Comparison of ENCODE assay signal across 1 cellular context in the genomic region with DNA sequence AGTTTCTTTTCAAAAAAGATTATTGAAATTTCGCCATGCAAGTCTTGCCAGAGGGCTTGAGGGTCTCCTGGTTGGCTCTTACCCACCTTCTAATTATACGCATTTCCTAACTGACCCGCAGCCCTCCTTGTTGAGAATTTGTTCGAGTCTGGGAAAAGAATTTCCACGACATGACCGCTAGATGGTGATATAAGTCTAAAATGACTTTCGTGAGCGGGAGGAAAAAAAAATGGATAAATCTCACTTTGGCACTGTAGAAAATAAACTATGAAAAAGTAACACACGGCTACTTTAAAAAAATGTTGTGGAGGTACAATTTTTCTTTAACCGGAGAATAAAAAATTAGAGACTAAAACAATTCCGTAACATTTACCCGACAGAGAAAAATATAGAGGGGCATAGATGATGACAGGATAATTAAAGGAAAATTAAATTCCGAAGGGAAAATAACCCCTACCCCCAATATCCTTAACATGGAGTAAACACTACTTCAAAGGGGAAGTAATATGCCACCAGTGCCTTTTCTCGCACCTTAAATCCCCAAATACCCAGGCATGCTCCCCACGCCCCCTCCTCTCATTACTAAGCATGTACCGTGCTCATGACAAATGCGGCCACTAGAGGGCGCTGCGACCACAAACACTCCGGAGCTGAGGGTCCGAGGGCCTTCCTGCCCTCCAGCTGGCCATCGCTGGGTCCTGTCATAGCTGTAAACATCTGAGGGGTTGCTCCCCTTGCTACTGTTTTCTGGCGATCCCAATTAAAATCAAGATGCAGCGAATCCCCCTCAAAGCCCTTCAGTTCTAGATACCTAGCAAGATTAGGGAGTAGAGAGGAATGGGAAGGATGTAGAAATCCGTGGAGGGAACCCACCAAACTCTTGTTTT.
TF ChIP-seq lines count a peak whose summit lies in the region.

No MANE protein-coding gene starts in this region.

TF ChIP-seq in HEK293, 187 proteins besides CTCF, POLR2A, EP300 and RAD21 (continued from another document):
- TF ChIP-seq, protein P1, sequence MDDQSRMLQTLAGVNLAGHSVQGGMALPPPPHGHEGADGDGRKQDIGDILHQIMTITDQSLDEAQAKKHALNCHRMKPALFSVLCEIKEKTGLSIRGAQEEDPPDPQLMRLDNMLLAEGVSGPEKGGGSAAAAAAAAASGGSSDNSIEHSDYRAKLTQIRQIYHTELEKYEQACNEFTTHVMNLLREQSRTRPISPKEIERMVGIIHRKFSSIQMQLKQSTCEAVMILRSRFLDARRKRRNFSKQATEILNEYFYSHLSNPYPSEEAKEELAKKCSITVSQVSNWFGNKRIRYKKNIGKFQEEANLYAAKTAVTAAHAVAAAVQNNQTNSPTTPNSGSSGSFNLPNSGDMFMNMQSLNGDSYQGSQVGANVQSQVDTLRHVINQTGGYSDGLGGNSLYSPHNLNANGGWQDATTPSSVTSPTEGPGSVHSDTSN (CRISPR knock-in tag; IDR thresholded peaks at IDR 0.05), result no peak
- TF ChIP-seq ZNF571 (tag by site-specific recombination; IDR thresholded peaks at IDR 0.05) (no peak), ZNF350 (tag by site-specific recombination; IDR thresholded peaks at IDR 0.05) (no peak), ZNF560 (tag by site-specific recombination; IDR thresholded peaks at IDR 0.05; ENCODE audit: borderline replicate concordance) (no peak), ZNF747 (tag by site-specific recombination; IDR thresholded peaks at IDR 0.05) (no peak), ZNF501 (tag by site-specific recombination; IDR thresholded peaks at IDR 0.05) (peak; percentile 36; the same call in 1 of the 2 replicates), ZNF777 (tag by site-specific recombination; IDR thresholded peaks at IDR 0.05; ENCODE audit: borderline replicate concordance) (no peak), ZNF670 (tag by site-specific recombination; IDR thresholded peaks at IDR 0.05; ENCODE audit: low read depth) (no peak), ZNF423 (tag by site-specific recombination; IDR thresholded peaks at IDR 0.05) (no peak), ZNF37A (tag by site-specific recombination; IDR thresholded peaks at IDR 0.05) (no peak)
- TF ChIP-seq, protein P2, sequence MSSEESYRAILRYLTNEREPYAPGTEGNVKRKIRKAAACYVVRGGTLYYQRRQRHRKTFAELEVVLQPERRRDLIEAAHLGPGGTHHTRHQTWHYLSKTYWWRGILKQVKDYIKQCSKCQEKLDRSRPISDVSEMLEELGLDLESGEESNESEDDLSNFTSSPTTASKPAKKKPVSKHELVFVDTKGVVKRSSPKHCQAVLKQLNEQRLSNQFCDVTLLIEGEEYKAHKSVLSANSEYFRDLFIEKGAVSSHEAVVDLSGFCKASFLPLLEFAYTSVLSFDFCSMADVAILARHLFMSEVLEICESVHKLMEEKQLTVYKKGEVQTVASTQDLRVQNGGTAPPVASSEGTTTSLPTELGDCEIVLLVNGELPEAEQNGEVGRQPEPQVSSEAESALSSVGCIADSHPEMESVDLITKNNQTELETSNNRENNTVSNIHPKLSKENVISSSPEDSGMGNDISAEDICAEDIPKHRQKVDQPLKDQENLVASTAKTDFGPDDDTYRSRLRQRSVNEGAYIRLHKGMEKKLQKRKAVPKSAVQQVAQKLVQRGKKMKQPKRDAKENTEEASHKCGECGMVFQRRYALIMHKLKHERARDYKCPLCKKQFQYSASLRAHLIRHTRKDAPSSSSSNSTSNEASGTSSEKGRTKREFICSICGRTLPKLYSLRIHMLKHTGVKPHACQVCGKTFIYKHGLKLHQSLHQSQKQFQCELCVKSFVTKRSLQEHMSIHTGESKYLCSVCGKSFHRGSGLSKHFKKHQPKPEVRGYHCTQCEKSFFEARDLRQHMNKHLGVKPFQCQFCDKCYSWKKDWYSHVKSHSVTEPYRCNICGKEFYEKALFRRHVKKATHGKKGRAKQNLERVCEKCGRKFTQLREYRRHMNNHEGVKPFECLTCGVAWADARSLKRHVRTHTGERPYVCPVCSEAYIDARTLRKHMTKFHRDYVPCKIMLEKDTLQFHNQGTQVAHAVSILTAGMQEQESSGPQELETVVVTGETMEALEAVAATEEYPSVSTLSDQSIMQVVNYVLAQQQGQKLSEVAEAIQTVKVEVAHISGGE (tag by site-specific recombination; conservative IDR thresholded peaks at IDR 0.05; ENCODE audit: low read depth), result no peak
